ENCODE assay signal across 8 cellular contexts in genomic region chr2:135473567-135473966, GRCh38. TPM values are rescaled to one million over a fixed set of nuclear protein-coding genes. Genes with fewer than 3 reads are reported as not detected.
DNase-seq lines count a peak whose midpoint lies in the region; ATAC-seq, FAIRE-seq and TF ChIP-seq lines count a peak whose summit lies in the region.

No MANE protein-coding gene starts in this region.

- H3K4me3 Mint-ChIP-seq in neural crest cell, result no peak overlapping the region

- POLR2A ChIA-PET in K562 (lab: Yijun Ruan, JAX), result interaction anchor here (0.7 to 1.4 kb wide), 4 partner anchors 9 to 236 kb away, joined by 3 to 5 read pairs (median 4); no protein-coding TSS in a partner anchor

- H3K9me3 Mint-ChIP-seq in neural crest cell, result no peaks in the 10 kb centered on the region

- BruUV-seq in K562 (replicated peaks; lab: Mats Ljungman, UMichigan), result no TSS peak

- no peaks in the 10 kb centered on the region for H3K9me1 ChIP-seq in K562 (ENCODE audit: control insufficient read depth, insufficient read depth, low read length)

- peak; percentile 51 for TF ChIP-seq CTCF in AG09309 (IDR thresholded peaks at IDR 0.05; ENCODE audit: control insufficient read depth, insufficient read depth, low read depth, low read length, missing control alignments)
- TF ChIP-seq CTCF in GM12872 (IDR thresholded peaks at IDR 0.05; ENCODE audit: insufficient read depth, low read depth, low read length), result peak; percentile 60
- peak; percentile 51 to 76 (median 64) for TF ChIP-seq CTCF in K562 (IDR thresholded peaks at IDR 0.05 in 2 of 3, conservative IDR thresholded peaks at IDR 0.05 in 1 of 3; ENCODE audit: insufficient read depth in 2 of 3, low read depth in 1 of 3, low read length in 3 of 3)
- TF ChIP-seq CTCF in neural crest cell (conservative IDR thresholded peaks at IDR 0.05), result peak; percentile 51

- peak; percentile 37 to 70; a peak in 3 of 4 replicates for TF ChIP-seq RAD21 in K562 (CRISPR knock-in tag; conservative IDR thresholded peaks at IDR 0.05 in 1 of 2, IDR thresholded peaks at IDR 0.05 in 1 of 2)

- in situ Hi-C loops in K562 (cut with MboI), result loop anchor here (5.0 to 10.0 kb wide), 2 partner anchors 121 to 239 kb away; no protein-coding TSS in a partner anchor

- intact Hi-C loops in K562 (cut with micrococcal nuclease), result loop anchor here (1.0 to 5.0 kb wide), 3 partner anchors 128 to 324 kb away; no protein-coding TSS in a partner anchor

- H3K4me1 Mint-ChIP-seq in neural crest cell, result no peaks in the 10 kb centered on the region

- H3K27ac ChIP-seq in K562 (ENCODE audit: extremely low read depth, low read depth, low read length), result no peak overlapping the region

- CTCF ChIA-PET in K562 (lab: Yijun Ruan, JAX; ENCODE audit: low intra/inter-chr PET ratio), result interaction anchor here (0.7 to 1.8 kb wide), 4 partner anchors 127 to 237 kb away, joined by 3 to 7 read pairs (median 4); no protein-coding TSS in a partner anchor

- no peaks in the 10 kb centered on the region for H4K20me1 ChIP-seq in K562 (replicated peaks; ENCODE audit: control insufficient read depth, insufficient read depth, low read length)

- no peaks in the 10 kb centered on the region for H3K27me3 Mint-ChIP-seq in neural crest cell (ENCODE audit: low read depth)

- H3K4me1 ChIP-seq in K562 (replicated peaks in 1 of 2; ENCODE audit: control insufficient read depth in 2 of 2, insufficient read depth in 2 of 2, low read length in 2 of 2), result no peaks in the 10 kb centered on the region

- no peaks in the 10 kb centered on the region for H3K79me2 ChIP-seq in K562 (ENCODE audit: control insufficient read depth, insufficient read depth, low read length)

- no peak overlapping the region for H3K4me3 ChIP-seq in AG09309 (ENCODE audit: control insufficient read depth, low read depth, low read length)
- no peak overlapping the region for H3K4me3 ChIP-seq in K562

- no peak overlapping the region for H3K27ac Mint-ChIP-seq in neural crest cell (ENCODE audit: unreplicated experiment)

- no peaks in the 10 kb centered on the region for H3K36me3 ChIP-seq in K562 (ENCODE audit: control insufficient read depth, insufficient read depth, low read length)

- no peaks in the 10 kb centered on the region for H3K27me3 ChIP-seq in K562 (ENCODE audit: control insufficient read depth in 2 of 2, insufficient read depth in 2 of 2, low read length in 2 of 2)

- no peak for DNase-seq in AG09309 (ENCODE audit: low read depth)
- DNase-seq in NCI-H146 (lab: John Stamatoyannopoulos, UW), result peak; percentile 43
- DNase-seq in K562 (ENCODE audit: extremely low read depth in 1 of 4, low spot score in 3 of 4), result peak; percentile 17 to 42 (median 28)
- DNase-seq in neural crest cell (ENCODE audit: low read depth, low spot score), result no peak
- no peak for DNase-seq in amniotic stem cell (lab: John Stamatoyannopoulos, UW)
- DNase-seq in 8988T, result no peak

- no peak for TF ChIP-seq POLR2A in K562 (conservative IDR thresholded peaks at IDR 0.05)

- H3K36me3 Mint-ChIP-seq in neural crest cell (ENCODE audit: low read depth), result no peaks in the 10 kb centered on the region

- WGBS in K562 (ENCODE audit: insufficient coverage, low coverage, missing lambda C conversion rate), result 16% methylated on average over 2 of the region's 2 CpGs

- H3K4me2 ChIP-seq in K562 (ENCODE audit: insufficient read depth, low read length), result no peak overlapping the region

- FAIRE-seq in K562 (lab: Jason Lieb, UNC), result peak; percentile 79

- H3K9ac ChIP-seq in K562 (ENCODE audit: insufficient read depth in 1 of 2, low read depth in 2 of 2, low read length in 2 of 2), result no peak overlapping the region

- no peaks in the 10 kb centered on the region for H3K9me3 ChIP-seq in K562 (replicated peaks; ENCODE audit: control insufficient read depth, insufficient read depth, low read depth, low read length)

- H2AFZ ChIP-seq in K562 (ENCODE audit: low read depth, low read length), result no peak overlapping the region

- no peak for TF ChIP-seq EP300 in K562 (IDR thresholded peaks at IDR 0.05; ENCODE audit: low read length)

- ATAC-seq in K562, result peak; percentile 91
- ATAC-seq in HG02973 (IDR thresholded peaks at IDR 0.05; ENCODE audit: unreplicated experiment), result no peak

TF ChIP-seq in K562, 482 proteins besides CTCF, POLR2A, EP300 and RAD21 (continues in another document):
- TF ChIP-seq SMC3 (conservative IDR thresholded peaks at IDR 0.05; ENCODE audit: insufficient read depth, low read depth, low read length), result peak; percentile 41; the same call in 1 of the 2 replicates
- TF ChIP-seq SMARCC2 (IDR thresholded peaks at IDR 0.05; ENCODE audit: low read depth), result no peak
- TF ChIP-seq, protein P1, sequence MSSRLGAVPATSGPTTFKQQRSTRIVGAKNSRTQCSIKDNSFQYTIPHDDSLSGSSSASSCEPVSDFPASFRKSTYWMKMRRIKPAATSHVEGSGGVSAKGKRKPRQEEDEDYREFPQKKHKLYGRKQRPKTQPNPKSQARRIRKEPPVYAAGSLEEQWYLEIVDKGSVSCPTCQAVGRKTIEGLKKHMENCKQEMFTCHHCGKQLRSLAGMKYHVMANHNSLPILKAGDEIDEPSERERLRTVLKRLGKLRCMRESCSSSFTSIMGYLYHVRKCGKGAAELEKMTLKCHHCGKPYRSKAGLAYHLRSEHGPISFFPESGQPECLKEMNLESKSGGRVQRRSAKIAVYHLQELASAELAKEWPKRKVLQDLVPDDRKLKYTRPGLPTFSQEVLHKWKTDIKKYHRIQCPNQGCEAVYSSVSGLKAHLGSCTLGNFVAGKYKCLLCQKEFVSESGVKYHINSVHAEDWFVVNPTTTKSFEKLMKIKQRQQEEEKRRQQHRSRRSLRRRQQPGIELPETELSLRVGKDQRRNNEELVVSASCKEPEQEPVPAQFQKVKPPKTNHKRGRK (tag; IDR thresholded peaks at IDR 0.05), result no peak
- peak; percentile 43; the same call in 1 of the 2 replicates for TF ChIP-seq ESRRA (IDR thresholded peaks at IDR 0.05; ENCODE audit: borderline replicate concordance, low read depth)
- peak; percentile 46; the same call in 1 of the 2 replicates for TF ChIP-seq DEAF1 (CRISPR knock-in tag; IDR thresholded peaks at IDR 0.05)

RNA-seq across cellular contexts. Expression of gene ZRANB3, which starts 57.5 kb away (rescaled TPM):
- total RNA-seq in K562 (2011; cell fraction: chromatin; rRNA removed; ENCODE audit: low replicate concordance), result 19.3 and 48.2 TPM in 2 replicates
- total RNA-seq in K562 (2011; cell fraction: nucleolus; rRNA removed), result 7.0 and 8.8 TPM in 2 replicates
- 15.4 and 25.0 TPM in 2 replicates for total RNA-seq in K562 (2011; cell fraction: nucleoplasm; rRNA removed)
- 8.6 and 11.6 TPM in 2 replicates for total RNA-seq in K562 (2014; rRNA removed)
- 19.1 and 24.7 TPM in 2 replicates for total RNA-seq in K562 (2014; rRNA removed; fragmentation: Illumina TruSeq; extraction: Trizol)
- 13.3 and 15.0 TPM in 2 replicates for total RNA-seq in K562 (2015; rRNA removed; fragmentation: Illumina TruSeq; extraction: Trizol)
- 14.7 and 16.3 TPM in 2 replicates for total RNA-seq in K562 (2021)
- polyA plus RNA-seq in K562 (2011; rRNA removed), result 15.7 and 21.3 TPM in 2 replicates
- 4.9 and 9.7 TPM in 2 replicates for polyA plus RNA-seq in K562 (2011; cell fraction: cytosol; rRNA removed)
- polyA plus RNA-seq in K562 (2011; cell fraction: nucleus; rRNA removed), result 4.6 and 6.2 TPM in 2 replicates
- 8.6 and 10.9 TPM in 2 replicates for polyA plus RNA-seq in K562 (2012)
- 11.8 and 13.9 TPM in 2 replicates for polyA plus RNA-seq in K562 (2014; fragmentation: Illumina TruSeq; extraction: Trizol)
- 10 to 100 TPM; 12.1 to 15.3 TPM for polyA plus RNA-seq in K562 (2014; fragmentation: Nextera tagmentation; extraction: Ambion mirVana)
- 7.1 and 9.5 TPM in 2 replicates for polyA plus RNA-seq in K562 (2014; rRNA removed)
- polyA minus RNA-seq in K562 (2011; rRNA and poly(A)+ RNA removed), result 27.5 and 30.9 TPM in 2 replicates
- polyA minus RNA-seq in K562 (2011; cell fraction: cytosol; rRNA and poly(A)+ RNA removed), result 7.8 and 10.9 TPM in 2 replicates
- polyA minus RNA-seq in K562 (2011; cell fraction: nucleus; rRNA and poly(A)+ RNA removed), result 8.5 and 14.7 TPM in 2 replicates
- total RNA-seq in neural crest cell, result 14.6 and 18.6 TPM in 2 replicates

RNA-seq across cellular contexts. Expression of gene R3HDM1, which starts 57.7 kb away (rescaled TPM):
- 36.9 and 130 TPM in 2 replicates for total RNA-seq in K562 (2011; cell fraction: chromatin; rRNA removed; ENCODE audit: low replicate concordance)
- 23.0 and 34.0 TPM in 2 replicates for total RNA-seq in K562 (2011; cell fraction: nucleolus; rRNA removed)
- total RNA-seq in K562 (2011; cell fraction: nucleoplasm; rRNA removed), result 54.6 and 83.0 TPM in 2 replicates
- total RNA-seq in K562 (2014; rRNA removed) (11.1 and 14.2 TPM in 2 replicates), K562 (2014; rRNA removed; fragmentation: Illumina TruSeq; extraction: Trizol) (26.8 and 28.2 TPM in 2 replicates), K562 (2015; rRNA removed; fragmentation: Illumina TruSeq; extraction: Trizol) (31.0 and 31.4 TPM in 2 replicates), K562 (2021) (49.4 and 50.1 TPM in 2 replicates), neural crest cell (63.0 and 75.1 TPM in 2 replicates)
- polyA plus RNA-seq in K562 (2011; rRNA removed) (72.1 and 81.8 TPM in 2 replicates), K562 (2014; fragmentation: Illumina TruSeq; extraction: Trizol) (72.7 and 89.4 TPM in 2 replicates), K562 (2014; fragmentation: Nextera tagmentation; extraction: Ambion mirVana) (10 to 100 TPM; 12.4 to 20.8 TPM), K562 (2014; rRNA removed) (43.4 and 44.3 TPM in 2 replicates)
- polyA plus RNA-seq in K562 (2011; cell fraction: cytosol; rRNA removed), result 111 and 126 TPM in 2 replicates
- polyA plus RNA-seq in K562 (2011; cell fraction: nucleus; rRNA removed), result 39.0 and 43.6 TPM in 2 replicates
- 32.7 and 43.5 TPM in 2 replicates for polyA plus RNA-seq in K562 (2012)
- 56.2 and 56.6 TPM in 2 replicates for polyA minus RNA-seq in K562 (2011; rRNA and poly(A)+ RNA removed)
- polyA minus RNA-seq in K562 (2011; cell fraction: cytosol; rRNA and poly(A)+ RNA removed), result 35.9 and 43.7 TPM in 2 replicates
- polyA minus RNA-seq in K562 (2011; cell fraction: nucleus; rRNA and poly(A)+ RNA removed), result 32.2 and 40.2 TPM in 2 replicates

Comparison
In these comparisons a context has a peak if more than half of its experiments do, and no peak if none do; other contexts are left out.
1. DNase-seq: peak in NCI-H146 (single experiment) and K562 (4 of 4); none in AG09309 (single experiment), neural crest cell (single experiment), amniotic stem cell (single experiment) and 8988T (single experiment).
2. Peak in every context shown above with its lines, with median percentiles within 50 percentile points of each other: CTCF ChIP-seq.